2 cellular contexts compared by ENCODE assay signal in genomic region chr2:33214857-33215256, GRCh38.
TF ChIP-seq lines count a peak whose summit lies in the region.

No MANE protein-coding gene starts in this region.

TF ChIP-seq in SK-N-SH, 30 proteins besides CTCF, POLR2A, EP300 and RAD21 (continued from another document):
- TF ChIP-seq REST (IDR thresholded peaks at IDR 0.05; ENCODE audit: low read depth, low read length) = no peak
- TF ChIP-seq CHD2 (IDR thresholded peaks at IDR 0.05; ENCODE audit: low read length, partially characterized antibody) = no peak
- TF ChIP-seq ELF1 (IDR thresholded peaks at IDR 0.05) = no peak
TF ChIP-seq in SK-N-SH: peak in this region for 0.

TF ChIP-seq in SK-N-SH treated with all-trans-retinoic acid at 6 μM for 48 hours, 23 proteins besides CTCF, POLR2A, EP300 and RAD21 (continued from another document):
- no peak for TF ChIP-seq TSHZ2 (CRISPR knock-in tag; IDR thresholded peaks at IDR 0.05)
- no peak for TF ChIP-seq CSRNP3 (CRISPR knock-in tag; IDR thresholded peaks at IDR 0.05)
- no peak for TF ChIP-seq ISL1 (CRISPR knock-in tag; IDR thresholded peaks at IDR 0.05)
- no peak for TF ChIP-seq ZNF565 (CRISPR knock-in tag; conservative IDR thresholded peaks at IDR 0.05; ENCODE audit: low read depth)
- TF ChIP-seq BACH2 (CRISPR knock-in tag; IDR thresholded peaks at IDR 0.05; ENCODE audit: borderline replicate concordance) = no peak
- no peak for TF ChIP-seq TOX (CRISPR knock-in tag; IDR thresholded peaks at IDR 0.05; ENCODE audit: borderline replicate concordance)
- TF ChIP-seq PPARA (CRISPR knock-in tag; IDR thresholded peaks at IDR 0.05; ENCODE audit: borderline replicate concordance) = no peak
- TF ChIP-seq RARB (CRISPR knock-in tag; IDR thresholded peaks at IDR 0.05) = no peak
- no peak for TF ChIP-seq ARNTL (CRISPR knock-in tag; IDR thresholded peaks at IDR 0.05; ENCODE audit: borderline replicate concordance, low read depth)
- no peak for TF ChIP-seq ZC3H10 (CRISPR knock-in tag; IDR thresholded peaks at IDR 0.05)
- no peak for TF ChIP-seq CREB5 (CRISPR knock-in tag; IDR thresholded peaks at IDR 0.05; ENCODE audit: low read depth)
- TF ChIP-seq GLIS3 (CRISPR knock-in tag; IDR thresholded peaks at IDR 0.05) = no peak
- TF ChIP-seq CSDC2 (CRISPR knock-in tag; IDR thresholded peaks at IDR 0.05) = no peak
